In the genomic region with DNA sequence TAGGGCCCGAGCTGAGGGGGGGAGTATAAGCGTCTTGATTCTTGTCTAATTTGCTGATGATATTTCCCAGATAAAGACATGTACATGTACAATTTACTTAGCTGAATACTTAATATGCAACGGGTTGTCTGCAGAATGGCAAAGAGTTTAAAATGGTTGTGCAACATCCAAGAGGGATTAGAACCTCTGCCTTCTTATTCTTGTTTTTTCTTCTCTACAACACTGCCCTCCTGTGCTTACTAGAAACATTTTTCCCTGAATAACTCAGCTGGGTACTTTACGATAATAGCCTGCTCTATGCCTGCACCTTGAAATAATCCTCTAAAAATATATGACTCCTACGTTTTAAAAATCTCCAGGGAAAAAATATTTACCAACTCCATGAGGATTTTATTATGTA, we compare ENCODE assay signal across 8 cellular contexts. TPM values are rescaled to one million over a fixed set of nuclear protein-coding genes. Genes with fewer than 3 reads are reported as not detected.
A peak's percentile ranks its signal among the peaks of the same experiment; 100 is the strongest.
DNase-seq lines count a peak whose midpoint lies in the region; ATAC-seq, FAIRE-seq and TF ChIP-seq lines count a peak whose summit lies in the region.

No MANE protein-coding gene starts in this region.

- no peaks in the 10 kb centered on the region for H3K27me3 ChIP-seq in colonic mucosa

- H3K27me3 Mint-ChIP-seq in naive thymus-derived CD8-positive, alpha-beta T cell, result peaks cover 0 to 20% (median 12%) of the 10 kb centered on the region in 5 donors

- no peak for DNase-seq in D721Med (ENCODE audit: insufficient read length, low spot score)
- peak; percentile 10 for DNase-seq in RWPE1 (ENCODE audit: low spot score)
- peak; percentile 25 for DNase-seq in iPS-NIHi7 (ENCODE audit: extremely low spot score)
- DNase-seq in cerebellum (ENCODE audit: low spot score), result no peak
- no peak for DNase-seq in naive thymus-derived CD8-positive, alpha-beta T cell
- no peak for DNase-seq in OCI-M2 (lab: John Stamatoyannopoulos, UW; ENCODE audit: unreplicated experiment)
- no peak for DNase-seq in colonic mucosa

- no peaks in the 10 kb centered on the region for H3K4me1 ChIP-seq in colonic mucosa

- no peaks in the 10 kb centered on the region for H3K9me3 Mint-ChIP-seq in naive thymus-derived CD8-positive, alpha-beta T cell

- TF ChIP-seq CTCF in D721Med (IDR thresholded peaks at IDR 0.05; ENCODE audit: insufficient read depth, missing control alignments) (peak; percentile 39), RWPE1 (conservative IDR thresholded peaks at IDR 0.05; ENCODE audit: low read depth) (no peak), colonic mucosa (IDR thresholded peaks at IDR 0.05) (no peak)

- no peak for FAIRE-seq in D721Med (lab: Jason Lieb, UNC)

- no peaks in the 10 kb centered on the region for H3K9me3 ChIP-seq in colonic mucosa

- no peak overlapping the region for H3K4me3 Mint-ChIP-seq in naive thymus-derived CD8-positive, alpha-beta T cell

- no peak overlapping the region for H3K4me3 ChIP-seq in colonic mucosa

- H3K9ac ChIP-seq in colonic mucosa (ENCODE audit: low read depth in 2 of 2, low read length in 2 of 2), result no peak overlapping the region

- no peaks in the 10 kb centered on the region for H3K36me3 Mint-ChIP-seq in naive thymus-derived CD8-positive, alpha-beta T cell

- CTCF ChIA-PET in RWPE1 (lab: Yijun Ruan, JAX), result interaction anchor here (0.6 to 3.8 kb wide), 8 partner anchors 9 to 1413 kb away, joined by 3 to 30 read pairs (median 4); a partner anchor contains a TSS

- peak; percentile 48 for ATAC-seq in HG02798 (IDR thresholded peaks at IDR 0.05; ENCODE audit: poor library complexity, unreplicated experiment)
- no peak for ATAC-seq in naive thymus-derived CD8-positive, alpha-beta T cell

- intact Hi-C loops in colonic mucosa (cut with DNase I), result no loop called here

- no peaks in the 10 kb centered on the region for H3K36me3 ChIP-seq in colonic mucosa

- no peak overlapping the region for H3K27ac ChIP-seq in RWPE1
- no peak overlapping the region for H3K27ac ChIP-seq in colonic mucosa

- POLR2A ChIA-PET in RWPE1 (lab: Yijun Ruan, JAX; ENCODE audit: low non-redundant PET), result no interaction called here
- POLR2A ChIA-PET in naive thymus-derived CD8-positive, alpha-beta T cell (lab: Charles Lee), result no interaction called here

- H3K4me1 Mint-ChIP-seq in naive thymus-derived CD8-positive, alpha-beta T cell, result no peaks in the 10 kb centered on the region

- no peak overlapping the region for H3K27ac Mint-ChIP-seq in naive thymus-derived CD8-positive, alpha-beta T cell

RNA-seq across cellular contexts. Expression of a gene that starts 41.8 kb away (rescaled TPM):
- total RNA-seq in cerebellum (20.9 TPM), colonic mucosa (10 to 100 TPM; 14.1 to 18.0 TPM)
- total RNA-seq in naive thymus-derived CD8-positive, alpha-beta T cell, result 10 to 100 TPM; 20.3 to 22.0 TPM
- polyA plus RNA-seq in naive thymus-derived CD8-positive, alpha-beta T cell, result 10 to 100 TPM; 19.4 to 35.8 (median 30.4) TPM

RNA-seq across cellular contexts. Expression of a gene that starts 41.9 kb away (rescaled TPM):
- total RNA-seq in cerebellum (26.9 TPM), colonic mucosa (10 to 100 TPM in 1 of 2 donors, 1 to 10 TPM in 1; 9.0 to 17.5 TPM)
- 1 to 10 TPM; 6.6 to 7.1 TPM for total RNA-seq in naive thymus-derived CD8-positive, alpha-beta T cell
- polyA plus RNA-seq in naive thymus-derived CD8-positive, alpha-beta T cell, result 1 to 10 TPM; 2.1 to 4.3 (median 2.6) TPM

Comparison
In these comparisons a context has a peak if more than half of its experiments do, and no peak if none do; other contexts are left out.
1. DNase-seq: peak in RWPE1 (single experiment) and iPS-NIHi7 (single experiment); none in D721Med (single experiment), cerebellum (single experiment), naive thymus-derived CD8-positive, alpha-beta T cell (0 of 10), OCI-M2 (single experiment) and colonic mucosa (single experiment).